Comparison of ENCODE assay signal across 9 cellular contexts in genomic region chr2:233053928-233054774, GRCh38. TPM values are rescaled to one million over a fixed set of nuclear protein-coding genes. Genes with fewer than 3 reads are reported as not detected.
DNase-seq lines count a peak whose midpoint lies in the region; ATAC-seq and TF ChIP-seq lines count a peak whose summit lies in the region.
"Had no signal": no experiment of that assay in that cellular context is flagged by ENCODE, and none has a peak within 500 bp of the region (broad histone marks: within the 10 kb centered on the region; RNA-seq: fewer than 3 reads in every experiment).

No MANE protein-coding gene starts in this region.

- H3K4me1 Mint-ChIP-seq in CD4-positive, alpha-beta T cell (ENCODE audit: low read depth) = peaks cover 15% of the 10 kb centered on the region
- H3K4me1 Mint-ChIP-seq in GM23338 = peaks cover 38% of the 10 kb centered on the region

- no peaks in the 10 kb centered on the region for H3K27me3 Mint-ChIP-seq in CD4-positive, alpha-beta T cell
- peaks cover 14% of the 10 kb centered on the region for H3K27me3 Mint-ChIP-seq in GM23338 (ENCODE audit: insufficient read depth, low read depth, poor library complexity)

- H3K9me3 ChIP-seq in CD4-positive, alpha-beta T cell (ENCODE audit: control insufficient read depth, low read length) = no peaks in the 10 kb centered on the region
- no peaks in the 10 kb centered on the region for H3K9me3 ChIP-seq in parathyroid adenoma (ENCODE audit: control insufficient read depth, low read length)
- no peaks in the 10 kb centered on the region for H3K9me3 ChIP-seq in upper lobe of right lung

- H3K36me3 ChIP-seq in GM23338 (ENCODE audit: insufficient read depth) (no peaks in the 10 kb centered on the region), parathyroid adenoma (ENCODE audit: control insufficient read depth, insufficient read depth, low read length) (no peaks in the 10 kb centered on the region), upper lobe of right lung (no peaks in the 10 kb centered on the region)

- H3K9me2 ChIP-seq in GM23338 (ENCODE audit: insufficient read depth) = peaks cover 7% of the 10 kb centered on the region; the same call in 1 of the 2 replicates

- H3F3A ChIP-seq in GM23338 (replicated peaks; ENCODE audit: low read depth) = 0 out of 2 replicates have a peak, but pooled peaks cover 7% of the 10 kb centered on the region

- H3K4me3 ChIP-seq in GM23338 = no peak overlapping the region
- no peak overlapping the region for H3K4me3 ChIP-seq in fibroblast of the aortic adventitia (ENCODE audit: low read depth, low read length)
- H3K4me3 ChIP-seq in parathyroid adenoma (ENCODE audit: low read depth, low read length) = no peak overlapping the region
- H3K4me3 ChIP-seq in upper lobe of right lung = no peak overlapping the region

- peak; percentile 73 for ATAC-seq in CD4-positive, alpha-beta T cell (ENCODE audit: poor library complexity)
- ATAC-seq in GM23338 = peak; percentile 69
- ATAC-seq in upper lobe of right lung = peak; percentile 80
- no peak for ATAC-seq in HG02571 (IDR thresholded peaks at IDR 0.05; ENCODE audit: unreplicated experiment)

- H3K27ac ChIP-seq in CD4-positive, alpha-beta T cell (ENCODE audit: low read depth, low read length) = no peak overlapping the region
- H3K27ac ChIP-seq in GM23338 (ENCODE audit: low read depth) (no peak overlapping the region), parathyroid adenoma (no peak overlapping the region), upper lobe of right lung (no peak overlapping the region)

- H3K36me3 Mint-ChIP-seq in CD4-positive, alpha-beta T cell (ENCODE audit: low read depth) = no peaks in the 10 kb centered on the region
- H3K36me3 Mint-ChIP-seq in GM23338 (ENCODE audit: low read depth) = no peaks in the 10 kb centered on the region

- TF ChIP-seq CTCF in CD4-positive, alpha-beta T cell (IDR thresholded peaks at IDR 0.05) = peak; percentile 98
- TF ChIP-seq CTCF in GM23338 (conservative IDR thresholded peaks at IDR 0.05; ENCODE audit: low read depth in 2 of 2) (peak; percentile 96 to 98), fibroblast of the aortic adventitia (IDR thresholded peaks at IDR 0.05; ENCODE audit: insufficient read depth, low read length) (peak; percentile 89), parathyroid adenoma (IDR thresholded peaks at IDR 0.05) (peak; percentile 96), upper lobe of right lung (IDR thresholded peaks at IDR 0.05) (peak; percentile 94)

- H3K4me1 ChIP-seq in GM23338 (ENCODE audit: insufficient read depth) (peaks cover 29% of the 10 kb centered on the region), parathyroid adenoma (no peaks in the 10 kb centered on the region), upper lobe of right lung (peaks cover under 1% of the 10 kb centered on the region)

- DNase-seq in CD4-positive, alpha-beta T cell = peak; percentile 43 to 78 (median 61)
- peak; percentile 85 for DNase-seq in GM23338 (ENCODE audit: low spot score)
- peak; percentile 81 for DNase-seq in OCI-M1 (lab: John Stamatoyannopoulos, UW)
- DNase-seq in activated T-cell treated with anti-CD3 and anti-CD28 coated beads, Interleukin-2, amount 50 U/mL, for 48 hours = peak; percentile 85 to 86
- peak; percentile 29 for DNase-seq in fibroblast of the aortic adventitia (ENCODE audit: low read depth)
- peak; percentile 85 for DNase-seq in upper lobe of right lung

- CTCF ChIA-PET in CD4-positive, alpha-beta T cell (lab: Charles Lee) = interaction anchor here (0.7 to 2.3 kb wide), 12 partner anchors 9 to 197 kb away, joined by 3 to 8 read pairs (median 4); partner anchors contain the start of gene ATG16L1

- POLR2A ChIA-PET in CD4-positive, alpha-beta T cell (lab: Charles Lee) = interaction anchor here (0.5 to 0.7 kb wide), 2 partner anchors 30 to 435 kb away, joined by 3 read pairs; no protein-coding TSS in a partner anchor

- no peaks in the 10 kb centered on the region for H3K9me3 Mint-ChIP-seq in CD4-positive, alpha-beta T cell
- no peaks in the 10 kb centered on the region for H3K9me3 Mint-ChIP-seq in GM23338

- no peaks in the 10 kb centered on the region for H3K27me3 ChIP-seq in CD4-positive, alpha-beta T cell (ENCODE audit: control insufficient read depth, insufficient read depth, low read length)
- H3K27me3 ChIP-seq in GM23338 (ENCODE audit: insufficient read depth) (no peaks in the 10 kb centered on the region), parathyroid adenoma (ENCODE audit: control insufficient read depth, insufficient read depth, low read length) (no peaks in the 10 kb centered on the region), upper lobe of right lung (no peaks in the 10 kb centered on the region)

- H3K79me2 ChIP-seq in GM23338 (replicated peaks; ENCODE audit: insufficient read depth) = no peaks in the 10 kb centered on the region
- no peaks in the 10 kb centered on the region for H3K79me2 ChIP-seq in parathyroid adenoma

- H2AFZ ChIP-seq in GM23338 (peak overlapping the region; percentile 93), parathyroid adenoma (peak overlapping the region; percentile 85)

- intact Hi-C loops in CD4-positive, alpha-beta T cell (cut with DNase I, micrococcal nuclease) = loop anchor here in 1 of 2 experiments (5.0 to 10.0 kb wide), 3 partner anchors 33 to 297 kb away; no protein-coding TSS in a partner anchor
- intact Hi-C loops in upper lobe of right lung (cut with DNase I) = no loop called here

- H3K4me2 ChIP-seq in GM23338 (peak overlapping the region; percentile 65; the same call in 1 of the 2 replicates), parathyroid adenoma (ENCODE audit: low read length) (no peak overlapping the region)

- H4K20me1 ChIP-seq in GM23338 (replicated peaks; ENCODE audit: insufficient read depth) = no peaks in the 10 kb centered on the region

- H3K4me3 Mint-ChIP-seq in CD4-positive, alpha-beta T cell = no peak overlapping the region
- no peak overlapping the region for H3K4me3 Mint-ChIP-seq in GM23338

- no peak overlapping the region for H3K27ac Mint-ChIP-seq in CD4-positive, alpha-beta T cell
- no peak overlapping the region for H3K27ac Mint-ChIP-seq in GM23338

- H3K9ac ChIP-seq in parathyroid adenoma = no peak overlapping the region

TF ChIP-seq in GM23338, 12 proteins besides CTCF, POLR2A, EP300 and RAD21 (continues in another document):
- no peak for TF ChIP-seq STAT1 (IDR thresholded peaks at IDR 0.05; ENCODE audit: unreplicated experiment)
- TF ChIP-seq JUNB (IDR thresholded peaks at IDR 0.05; ENCODE audit: unreplicated experiment) = no peak
- TF ChIP-seq ETS1 (IDR thresholded peaks at IDR 0.05) = no peak
- no peak for TF ChIP-seq ZNF331 (CRISPR knock-in tag; IDR thresholded peaks at IDR 0.05; ENCODE audit: low read depth)
- no peak for TF ChIP-seq POLR2AphosphoS5 (IDR thresholded peaks at IDR 0.05; ENCODE audit: low read depth)
- TF ChIP-seq REST (IDR thresholded peaks at IDR 0.05; ENCODE audit: unreplicated experiment) = no peak
- no peak for TF ChIP-seq NANOG (IDR thresholded peaks at IDR 0.05; ENCODE audit: borderline replicate concordance)
- no peak for TF ChIP-seq ZNF114 (CRISPR knock-in tag; IDR thresholded peaks at IDR 0.05)

RNA-seq across cellular contexts. Expression of gene INPP5D, which starts 6.0 kb away (rescaled TPM):
- 100 to 1,000 TPM; 141 to 154 TPM for total RNA-seq in CD4-positive, alpha-beta T cell
- 8.0 and 8.3 TPM in 2 replicates for total RNA-seq in GM23338 (2014; rRNA removed; shearing (Covaris generic))
- polyA plus RNA-seq in GM23338 (2016; fragmentation: Nextera tagmentation; extraction: Ambion mirVana) = 5.4 and 6.6 TPM in 2 replicates
- total RNA-seq in fibroblast of the aortic adventitia (ENCODE audit: low replicate concordance) (0.54 and 0.98 TPM in 2 replicates), upper lobe of right lung (33.3 TPM)

RNA-seq across cellular contexts. Expression of gene NEU2, which starts 21.7 kb away (rescaled TPM):
- not detected for total RNA-seq in CD4-positive, alpha-beta T cell
- total RNA-seq in GM23338 (2014; rRNA removed; shearing (Covaris generic)) = not detected in 2 replicates
- polyA plus RNA-seq in GM23338 (2016; fragmentation: Nextera tagmentation; extraction: Ambion mirVana) = not detected in 2 replicates
- total RNA-seq in fibroblast of the aortic adventitia (ENCODE audit: low replicate concordance) = not detected in 2 replicates
- total RNA-seq in upper lobe of right lung = not detected
- total RNA-seq: subcutaneous adipose tissue had no signal

RNA-seq across cellular contexts. Expression of gene NGEF, which starts 41.1 kb away (rescaled TPM):
- total RNA-seq in CD4-positive, alpha-beta T cell = not detected
- total RNA-seq in GM23338 (2014; rRNA removed; shearing (Covaris generic)) = 4.2 and 5.4 TPM in 2 replicates
- 1.8 and 1.9 TPM in 2 replicates for polyA plus RNA-seq in GM23338 (2016; fragmentation: Nextera tagmentation; extraction: Ambion mirVana)
- total RNA-seq in fibroblast of the aortic adventitia (ENCODE audit: low replicate concordance) = 1.1 and 17.4 TPM in 2 replicates
- total RNA-seq in upper lobe of right lung = not detected

Comparison
In these comparisons a context has a peak if more than half of its experiments do, and no peak if none do; other contexts are left out.
1. DNase-seq: peak in every context shown above with its lines; median percentile 86 in activated T-cell treated with anti-CD3 and anti-CD28 coated beads, Interleukin-2, amount 50 U/mL, for 48 hours; 85 in GM23338; 85 in upper lobe of right lung; 81 in OCI-M1; 61 in CD4-positive, alpha-beta T cell; 29 in fibroblast of the aortic adventitia.